ENCODE assay signal across 25 cellular contexts in genomic region chr6:9638861-9639260, GRCh38.
A peak's percentile ranks its signal among the peaks of the same experiment; 100 is the strongest.
DNase-seq lines count a peak whose midpoint lies in the region; TF ChIP-seq lines count a peak whose summit lies in the region.
"Had no signal": no experiment of that assay in that cellular context is flagged by ENCODE, and none has a peak within 500 bp of the region (broad histone marks: within the 10 kb centered on the region; RNA-seq: fewer than 3 reads in every experiment).

No MANE protein-coding gene starts in this region.

- no peak for TF ChIP-seq CTCF in fibroblast of pulmonary artery (IDR thresholded peaks at IDR 0.05; ENCODE audit: low read length, missing control alignments)

- peak; percentile 62 for DNase-seq in fibroblast of pulmonary artery (ENCODE audit: low read depth)
- DNase-seq in NOMO-1 treated with DMSO at 0.1 percent for 48 hours (lab: John Stamatoyannopoulos, UW; ENCODE audit: unreplicated experiment), result no peak
- DNase-seq: 8988T; ACHN; AML-193; BE2C; C1 segment of cervical spinal cord; Caco-2; Calu3; CD4-positive, alpha-beta memory T cell; CD4-positive, alpha-beta T cell; CD4-positive, CD25-positive, alpha-beta regulatory T cell; CD8-positive, alpha-beta memory T cell; CD8-positive, alpha-beta T cell; COR-L47; DMS 273 treated with DMSO at 0.1 percent for 48 hours; DMS153; DMS53; DMS79; DMS79 treated with DMSO at 0.1 percent for 48 hours; DND-41; EL had no signal

- H3K4me3 ChIP-seq in fibroblast of pulmonary artery (replicated peaks; ENCODE audit: low read depth, low read length), result no peak overlapping the region
- H3K4me3 ChIP-seq: A549; BLaER1; BLaER1 treated with 17β-estradiol and CSF1 and Interleukin-3, amounts not matched to agents 10 nM and 100 nM had no signal
